In genomic region chr4:75916091-75916661, GRCh38 we compare ENCODE assay signal across 9 cellular contexts. TPM values are rescaled to one million over a fixed set of nuclear protein-coding genes. Genes with fewer than 3 reads are reported as not detected.
DNase-seq lines count a peak whose midpoint lies in the region; ATAC-seq and TF ChIP-seq lines count a peak whose summit lies in the region.
"Had no signal": no experiment of that assay in that cellular context is flagged by ENCODE, and none has a peak within 500 bp of the region (broad histone marks: within the 10 kb centered on the region; RNA-seq: fewer than 3 reads in every experiment).

No MANE protein-coding gene starts in this region.

- intact Hi-C loops in CD4-positive, alpha-beta memory T cell (cut with micrococcal nuclease), result loop anchor here (1.0 to 5.0 kb wide), 3 partner anchors 25 to 151 kb away; partner anchors contain the start of genes NAAA and SDAD1
- intact Hi-C loops in uterus (cut with DNase I; ENCODE audit: low total_unique reads), result no loop called here

- CTCF ChIA-PET in CD4-positive, alpha-beta memory T cell (lab: Charles Lee; ENCODE audit: partially characterized antibody), result interaction anchor here (0.7 to 4.2 kb wide), 17 partner anchors 9 to 154 kb away, joined by 3 to 20 read pairs (median 5); partner anchors contain the start of gene NAAA

- H3K4me1 ChIP-seq in CD4-positive, alpha-beta memory T cell (ENCODE audit: insufficient read depth, low read length), result no peaks in the 10 kb centered on the region
- peaks cover 4 to 28% (median 17%) of the 10 kb centered on the region in 4 donors for H3K4me1 ChIP-seq in liver (ENCODE audit: control insufficient read depth in 4 of 4, insufficient read depth in 4 of 4, low read length in 3 of 4)
- no peaks in the 10 kb centered on the region for H3K4me1 ChIP-seq in uterus

- H3K27me3 ChIP-seq in CD4-positive, alpha-beta memory T cell (ENCODE audit: insufficient read depth, low read length), result no peaks in the 10 kb centered on the region
- H3K27me3 ChIP-seq in liver (ENCODE audit: control insufficient read depth in 4 of 4, insufficient read depth in 4 of 4, low read length in 3 of 4) (no peaks in the 10 kb centered on the region), uterus (no peaks in the 10 kb centered on the region)

- no peak for TF ChIP-seq POLR2A in uterus (IDR thresholded peaks at IDR 0.05)

- POLR2A ChIA-PET in CD4-positive, alpha-beta memory T cell (lab: Charles Lee; ENCODE audit: partially characterized antibody), result interaction anchor here (0.5 to 2.3 kb wide), 4 partner anchors 19 to 25 kb away, joined by 3 to 10 read pairs (median 4); partner anchors contain the start of gene NAAA

- no peak overlapping the region for H3K4me3 ChIP-seq in CD4-positive, alpha-beta memory T cell (ENCODE audit: low read length in 2 of 2)
- H3K4me3 ChIP-seq in liver (ENCODE audit: low read depth in 1 of 3, low read length in 3 of 3) (no peak overlapping the region), uterus (no peak overlapping the region)

- WGBS in liver, result 21% methylated on average over 1 of the region's 1 CpG

- H3K27me3 Mint-ChIP-seq in CD4-positive, alpha-beta memory T cell, result no peaks in the 10 kb centered on the region

- H3K27ac Mint-ChIP-seq in CD4-positive, alpha-beta memory T cell, result no peak overlapping the region

- peaks cover 63 to 65% of the 10 kb centered on the region in 2 donors for H3K36me3 Mint-ChIP-seq in CD4-positive, alpha-beta memory T cell

- peaks cover 0 to 4% (median under 1%) of the 10 kb centered on the region in 8 donors for H3K9me3 Mint-ChIP-seq in CD4-positive, alpha-beta memory T cell

- peak; percentile 70 for ATAC-seq in GM18499 (IDR thresholded peaks at IDR 0.05; ENCODE audit: insufficient read depth, unreplicated experiment)
- ATAC-seq in HG03520 (IDR thresholded peaks at IDR 0.05; ENCODE audit: unreplicated experiment), result peak; percentile 71

- peak in 4 of 5 donors; percentile 24 to 54 (median 30) for DNase-seq in CD4-positive, alpha-beta memory T cell
- peak; percentile 26 for DNase-seq in RPMI7951 (ENCODE audit: low read depth)
- peak; percentile 45 for DNase-seq in cerebellum (ENCODE audit: low spot score)
- no peak for DNase-seq in uterus
- no peak for DNase-seq in cortex of kidney (lab: John Stamatoyannopoulos, UW)

- H3K36me3 ChIP-seq in CD4-positive, alpha-beta memory T cell (ENCODE audit: insufficient read depth, low read length), result peaks cover 24% of the 10 kb centered on the region
- H3K36me3 ChIP-seq in liver (ENCODE audit: control insufficient read depth in 4 of 4, insufficient read depth in 3 of 4, low read depth in 1 of 4, low read length in 3 of 4), result peaks cover 0 to 9% (median 3%) of the 10 kb centered on the region in 4 donors
- no peaks in the 10 kb centered on the region for H3K36me3 ChIP-seq in uterus

- peak; percentile 96 to 97 for TF ChIP-seq RAD21 in liver (IDR thresholded peaks at IDR 0.05)

- no peak overlapping the region for H3K4me3 Mint-ChIP-seq in CD4-positive, alpha-beta memory T cell

- no peaks in the 10 kb centered on the region for H3K9me3 ChIP-seq in CD4-positive, alpha-beta memory T cell (ENCODE audit: control insufficient read depth in 1 of 2, low read length in 2 of 2)
- H3K9me3 ChIP-seq in liver (ENCODE audit: control insufficient read depth in 4 of 4, low read length in 3 of 4), result no peaks in the 10 kb centered on the region
- H3K9me3 ChIP-seq in uterus, result no peaks in the 10 kb centered on the region

- H3K4me1 Mint-ChIP-seq in CD4-positive, alpha-beta memory T cell, result no peaks in the 10 kb centered on the region

- TF ChIP-seq CTCF in liver (IDR thresholded peaks at IDR 0.05; ENCODE audit: low read depth, low read length, missing input control) (peak; percentile 97), uterus (IDR thresholded peaks at IDR 0.05) (peak; percentile 36 to 58 (median 42))

- H3K9ac ChIP-seq in liver (ENCODE audit: low read depth in 1 of 2, low read length in 2 of 2), result no peak overlapping the region

- no peak overlapping the region for H3K27ac ChIP-seq in CD4-positive, alpha-beta memory T cell (ENCODE audit: low read depth, low read length)
- H3K27ac ChIP-seq in liver (ENCODE audit: low read depth in 1 of 2, low read length in 2 of 2) (no peak overlapping the region), uterus (no peak overlapping the region)

TF ChIP-seq in liver, 16 proteins besides CTCF, POLR2A, EP300 and RAD21:
- TF ChIP-seq SP1 (IDR thresholded peaks at IDR 0.05), result peak; percentile 60
- TF ChIP-seq EGR1 (IDR thresholded peaks at IDR 0.05; ENCODE audit: low read depth in 2 of 2), result no peak
- no peak for TF ChIP-seq JUND (IDR thresholded peaks at IDR 0.05)
- no peak for TF ChIP-seq NR2F2 (IDR thresholded peaks at IDR 0.05)
- TF ChIP-seq HNF4G (IDR thresholded peaks at IDR 0.05), result no peak
- TF ChIP-seq ZBTB33 (IDR thresholded peaks at IDR 0.05), result no peak
- TF ChIP-seq GABPA (IDR thresholded peaks at IDR 0.05 in 1 of 2, conservative IDR thresholded peaks at IDR 0.05 in 1 of 2), result no peak
- TF ChIP-seq MAX (IDR thresholded peaks at IDR 0.05), result peak; percentile 41
- TF ChIP-seq FOXA1 (IDR thresholded peaks at IDR 0.05), result no peak
- no peak for TF ChIP-seq FOXA2 (IDR thresholded peaks at IDR 0.05)
- TF ChIP-seq RXRA (IDR thresholded peaks at IDR 0.05), result peak; percentile 30 to 48
- TF ChIP-seq REST (IDR thresholded peaks at IDR 0.05), result peak; percentile 34
- TF ChIP-seq YY1 (IDR thresholded peaks at IDR 0.05), result peak; percentile 61
- TF ChIP-seq ATF3 (IDR thresholded peaks at IDR 0.05), result no peak
- peak; percentile 26 to 38 for TF ChIP-seq HNF4A (conservative IDR thresholded peaks at IDR 0.05)
- TF ChIP-seq TAF1 (conservative IDR thresholded peaks at IDR 0.05), result no peak

RNA-seq across cellular contexts. Expression of gene PPEF2, which starts 13.9 kb away (rescaled TPM):
- under 1 TPM; 0.36 to 0.41 TPM for total RNA-seq in CD4-positive, alpha-beta memory T cell
- not detected for polyA plus RNA-seq in CD4-positive, alpha-beta memory T cell
- total RNA-seq in RPMI7951 (2014; rRNA removed; shearing (Covaris generic)), result not detected in 2 replicates
- total RNA-seq in cerebellum (not detected), liver (under 1 TPM in 1 of 2 donors, not detected in 1; 0.17 TPM), uterus (under 1 TPM in 1 of 4 donors, not detected in 3; 0.09 TPM)
- not detected for polyA plus RNA-seq in liver
- total RNA-seq: activated CD8-positive, alpha-beta memory T cell treated with anti-CD3 and anti-CD28 coated beads for 36 hours had no signal

RNA-seq across cellular contexts. Expression of gene NAAA, which starts 24.6 kb away (rescaled TPM):
- total RNA-seq in CD4-positive, alpha-beta memory T cell, result 10 to 100 TPM; 86.1 to 92.2 TPM
- 100 to 1,000 TPM; 115 to 141 TPM for polyA plus RNA-seq in CD4-positive, alpha-beta memory T cell
- 34.6 and 42.4 TPM in 2 replicates for total RNA-seq in RPMI7951 (2014; rRNA removed; shearing (Covaris generic))
- total RNA-seq in cerebellum (7.4 TPM), liver (100 to 1,000 TPM in 1 of 2 donors, 10 to 100 TPM in 1; 49.4 to 122 TPM), uterus (100 to 1,000 TPM in 1 of 4 donors, 10 to 100 TPM in 3; 21.5 to 109 (median 46.1) TPM)
- 10 to 100 TPM; 42.2 to 65.1 TPM for polyA plus RNA-seq in liver

Comparison
In these comparisons a context has a peak if more than half of its experiments do, and no peak if none do; other contexts are left out.
1. DNase-seq: peak in CD4-positive, alpha-beta memory T cell (4 of 5), RPMI7951 (single experiment) and cerebellum (single experiment); none in uterus (0 of 2) and cortex of kidney (single experiment).